8 cellular contexts compared by ENCODE assay signal in genomic region chr12:40152783-40153383, GRCh38. TPM values are rescaled to one million over a fixed set of nuclear protein-coding genes. Genes with fewer than 3 reads are reported as not detected.
DNase-seq lines count a peak whose midpoint lies in the region; ATAC-seq, FAIRE-seq and TF ChIP-seq lines count a peak whose summit lies in the region.

No MANE protein-coding gene starts in this region.

- ATAC-seq in mucosa of descending colon, result peak; percentile 60

- H3K4me3 ChIP-seq in WERI-Rb-1 (ENCODE audit: low read depth, low read length) (no peak overlapping the region), endodermal cell (ENCODE audit: low read length) (no peak overlapping the region), mucosa of descending colon (no peak overlapping the region)

- H3K36me3 Mint-ChIP-seq in endodermal cell (ENCODE audit: low read depth), result no peaks in the 10 kb centered on the region

- H3K4me1 ChIP-seq in endodermal cell (ENCODE audit: control insufficient read depth, insufficient read depth, low read length) (no peaks in the 10 kb centered on the region), mucosa of descending colon (ENCODE audit: low read depth) (no peaks in the 10 kb centered on the region)

- no peak overlapping the region for H3K27ac ChIP-seq in WERI-Rb-1
- no peak overlapping the region for H3K27ac ChIP-seq in endodermal cell (ENCODE audit: low read depth, low read length)

- no peaks in the 10 kb centered on the region for H3K4me1 Mint-ChIP-seq in endodermal cell

- intact Hi-C loops in mucosa of descending colon (cut with DNase I, micrococcal nuclease), result loop anchor here in 1 of 2 donors (5.0 kb wide), 1 partner anchor 159 kb away; no protein-coding TSS in a partner anchor

- WGBS in endodermal cell (ENCODE audit: insufficient coverage in 1 of 2, insufficient read length in 1 of 2), 2 experiments, result 0 to 39% methylated on average over 1 to 3 of the region's 4 CpGs

- DNase-seq in GM12891 (ENCODE audit: insufficient read length, low spot score), result no peak
- DNase-seq in NCI-H1105 (lab: John Stamatoyannopoulos, UW), result peak; percentile 44
- DNase-seq in WERI-Rb-1, result peak; percentile 46
- DNase-seq in endodermal cell, result peak; percentile 85
- DNase-seq in mucosa of descending colon, result peak in 2 of 3 donors; percentile 43 to 74
- peak; percentile 13 for DNase-seq in stromal cell of bone marrow (ENCODE audit: low read depth)
- no peak for DNase-seq in SKM-1 treated with dmso at 0.1 percent for 144 hours (lab: John Stamatoyannopoulos, UW; ENCODE audit: unreplicated experiment)

- H3K9ac ChIP-seq in endodermal cell (ENCODE audit: extremely low read depth, low read length, poor library complexity, severe bottlenecking), result no peak overlapping the region

- no peak overlapping the region for H3K4me3 Mint-ChIP-seq in endodermal cell

- H3K27me3 ChIP-seq in WERI-Rb-1 (ENCODE audit: insufficient read depth, low read depth, severe bottlenecking) (no peaks in the 10 kb centered on the region), endodermal cell (ENCODE audit: control insufficient read depth, insufficient read depth, low read length, poor library complexity, severe bottlenecking) (no peaks in the 10 kb centered on the region)

- peak; percentile 50 for TF ChIP-seq CTCF in WERI-Rb-1 (IDR thresholded peaks at IDR 0.05; ENCODE audit: low read depth, low read length)
- peak; percentile 93 for TF ChIP-seq CTCF in endodermal cell (conservative IDR thresholded peaks at IDR 0.05)
- peak; percentile 74 for TF ChIP-seq CTCF in mucosa of descending colon (IDR thresholded peaks at IDR 0.05)

- no peak for TF ChIP-seq POLR2A in GM12891 (IDR thresholded peaks at IDR 0.05; ENCODE audit: low read depth, low read length)

- H3K9me3 ChIP-seq in WERI-Rb-1 (ENCODE audit: severe bottlenecking) (no peaks in the 10 kb centered on the region), endodermal cell (ENCODE audit: control insufficient read depth, low read length) (no peaks in the 10 kb centered on the region), mucosa of descending colon (no peaks in the 10 kb centered on the region)

- no peak overlapping the region for H3K27ac Mint-ChIP-seq in endodermal cell

- no peaks in the 10 kb centered on the region for H3K27me3 Mint-ChIP-seq in endodermal cell (ENCODE audit: insufficient read depth)

- FAIRE-seq in A204.1 (lab: Jason Lieb, UNC) (peak; percentile 92), GM12891 (lab: Jason Lieb, UNC) (peak; percentile 26)

- no peaks in the 10 kb centered on the region for H3K9me3 Mint-ChIP-seq in endodermal cell

- H3K36me3 ChIP-seq in WERI-Rb-1, result no peaks in the 10 kb centered on the region
- H3K36me3 ChIP-seq in endodermal cell (ENCODE audit: control insufficient read depth, insufficient read depth, low read length), result no peaks in the 10 kb centered on the region
- no peaks in the 10 kb centered on the region for H3K36me3 ChIP-seq in mucosa of descending colon (ENCODE audit: low read depth)

TF ChIP-seq in GM12891, 5 proteins besides CTCF, POLR2A, EP300 and RAD21:
- TF ChIP-seq SPI1 (IDR thresholded peaks at IDR 0.05; ENCODE audit: low read depth, low read length) (no peak), POU2F2 (IDR thresholded peaks at IDR 0.05; ENCODE audit: low read depth, low read length) (peak; percentile 63; the same call in 1 of the 2 replicates)

RNA-seq across cellular contexts. Expression of gene SLC2A13, which starts 47.0 kb away (rescaled TPM):
- polyA plus RNA-seq in GM12891 (2012; ENCODE audit: low read depth, missing spikeins), result 0.10 TPM
- total RNA-seq in endodermal cell (10 to 100 TPM; 10.3 to 12.9 TPM), mucosa of descending colon (10 to 100 TPM; 25.0 to 41.8 (median 34.1) TPM)
- 6.8 TPM for polyA plus RNA-seq in endodermal cell (2013, experiment 1 of 2)
- polyA plus RNA-seq in endodermal cell (2013, experiment 2 of 2), result 5.5 TPM

Comparison
In these comparisons a context has a peak if more than half of its experiments do, and no peak if none do; other contexts are left out.
1. DNase-seq: peak in NCI-H1105 (single experiment), WERI-Rb-1 (single experiment), endodermal cell (single experiment), mucosa of descending colon (2 of 3) and stromal cell of bone marrow (single experiment); none in GM12891 (single experiment) and SKM-1 treated with dmso at 0.1 percent for 144 hours (single experiment).
2. Peak in every context shown above with its lines, with median percentiles within 50 percentile points of each other: CTCF ChIP-seq.